Comparison of ENCODE assay signal across 8 cellular contexts in the genomic region with DNA sequence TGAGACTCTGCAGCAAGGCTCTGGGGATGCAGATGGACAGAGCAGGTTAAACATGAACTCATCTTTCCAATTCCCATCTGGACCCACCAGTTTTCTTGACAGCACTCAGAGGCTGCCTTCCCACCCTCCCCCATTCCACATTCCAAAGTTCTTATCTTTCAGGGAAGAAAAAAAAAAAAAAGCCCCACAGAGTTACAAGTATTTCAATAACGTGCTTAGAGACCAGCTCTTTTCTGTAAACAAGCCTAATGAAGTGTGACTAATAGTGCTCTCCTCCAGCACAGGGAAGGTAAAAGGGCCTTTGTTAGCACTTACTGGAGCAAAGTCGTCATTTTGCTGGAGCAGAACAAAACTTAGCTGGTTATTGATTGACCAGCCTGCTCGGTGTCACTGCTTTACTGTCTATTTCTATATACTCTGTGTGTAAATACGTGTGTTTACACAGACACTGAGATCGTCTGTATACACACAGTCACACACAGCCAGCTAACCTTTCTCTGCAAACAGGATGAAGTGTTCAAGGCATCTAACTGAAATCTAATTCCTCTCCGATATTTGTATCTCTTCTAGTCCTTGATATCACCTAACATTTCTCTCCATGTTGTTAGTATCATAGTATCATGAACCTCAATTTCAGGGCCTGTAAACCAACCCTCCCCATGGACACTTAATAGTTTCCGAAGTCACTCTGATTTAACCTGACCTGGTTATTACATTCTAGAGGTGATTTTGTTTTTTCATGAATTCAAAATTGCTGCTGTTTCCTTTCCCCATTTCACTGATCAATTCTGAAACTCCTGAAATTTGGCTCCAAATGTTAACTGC.
DNase-seq lines count a peak whose midpoint lies in the region; ATAC-seq, FAIRE-seq and TF ChIP-seq lines count a peak whose summit lies in the region.

No MANE protein-coding gene starts in this region.

- H3K9me3 Mint-ChIP-seq in WTC11 = no peaks in the 10 kb centered on the region
- H3K9me3 Mint-ChIP-seq in activated T-helper 17 cell treated with anti-CD3 and anti-CD28 coated beads, Interleukin-2, amount 50 U/mL, for 72 hours = no peaks in the 10 kb centered on the region

- H3K27ac ChIP-seq in small intestine (ENCODE audit: low read depth in 1 of 2, low read length in 1 of 2) = peak overlapping the region; percentile 57 to 77

- FAIRE-seq in small intestine (lab: Jason Lieb, UNC) = no peak

- no peaks in the 10 kb centered on the region for H3K36me3 ChIP-seq in small intestine (ENCODE audit: control insufficient read depth in 2 of 2, insufficient read depth in 2 of 2, low read length in 2 of 2)

- peaks cover 18 to 30% of the 10 kb centered on the region in 2 donors for H3K4me1 ChIP-seq in small intestine (ENCODE audit: control insufficient read depth in 2 of 2, insufficient read depth in 1 of 2, low read depth in 1 of 2, low read length in 1 of 2)

- H3K36me3 Mint-ChIP-seq in WTC11 = no peaks in the 10 kb centered on the region
- H3K36me3 Mint-ChIP-seq in activated T-helper 17 cell treated with anti-CD3 and anti-CD28 coated beads, Interleukin-2, amount 50 U/mL, for 72 hours (ENCODE audit: low read depth) = no peaks in the 10 kb centered on the region

- 5 to 44% (median 27%) methylated on average over 7 of the region's 7 CpGs for WGBS in small intestine, 3 donors

- peak overlapping the region; percentile 39 for H3K4me3 Mint-ChIP-seq in WTC11
- H3K4me3 Mint-ChIP-seq in activated T-helper 17 cell treated with anti-CD3 and anti-CD28 coated beads, Interleukin-2, amount 50 U/mL, for 72 hours = no peak overlapping the region

- POLR2A ChIA-PET in WTC11 (lab: Charles Lee) = interaction anchor here (0.6 to 1.2 kb wide), 8 partner anchors 31 to 317 kb away, joined by 3 to 6 read pairs (median 3); no protein-coding TSS in a partner anchor

- peaks cover 84% of the 10 kb centered on the region for H3K4me1 Mint-ChIP-seq in WTC11
- H3K4me1 Mint-ChIP-seq in activated T-helper 17 cell treated with anti-CD3 and anti-CD28 coated beads, Interleukin-2, amount 50 U/mL, for 72 hours = no peaks in the 10 kb centered on the region

- no peak overlapping the region for H3K4me3 ChIP-seq in small intestine (ENCODE audit: low read depth in 1 of 2, low read length in 2 of 2)

- no peaks in the 10 kb centered on the region for H3K9me3 ChIP-seq in small intestine (ENCODE audit: control insufficient read depth, low read depth)

- no peaks in the 10 kb centered on the region for H3K27me3 ChIP-seq in small intestine (ENCODE audit: control insufficient read depth in 2 of 2, insufficient read depth in 2 of 2, low read length in 2 of 2)

- H3K27me3 Mint-ChIP-seq in WTC11 (ENCODE audit: low read depth) = peaks cover 13% of the 10 kb centered on the region
- peaks cover 20% of the 10 kb centered on the region for H3K27me3 Mint-ChIP-seq in activated T-helper 17 cell treated with anti-CD3 and anti-CD28 coated beads, Interleukin-2, amount 50 U/mL, for 72 hours

- peak overlapping the region; percentile 75 for H3K27ac Mint-ChIP-seq in WTC11
- no peak overlapping the region for H3K27ac Mint-ChIP-seq in activated T-helper 17 cell treated with anti-CD3 and anti-CD28 coated beads, Interleukin-2, amount 50 U/mL, for 72 hours

- DNase-seq in Daoy (ENCODE audit: low read depth) (peak; percentile 87), NCI-H1436 treated with DMSO at 0.1 percent for 48 hours (lab: John Stamatoyannopoulos, UW) (peak; percentile 8), WTC11 (ENCODE audit: low spot score) (no peak), hepatic stellate cell (ENCODE audit: low spot score) (peak; percentile 32), small intestine (peak; percentile 74), GDM1 (lab: John Stamatoyannopoulos, UW) (no peak)

- peak; percentile 52 for ATAC-seq in WTC11
- no peak for ATAC-seq in HG03135 (IDR thresholded peaks at IDR 0.05; ENCODE audit: unreplicated experiment)
- ATAC-seq in activated T-helper 17 cell treated with anti-CD3 and anti-CD28 coated beads, Interleukin-2, amount 50 U/mL, for 72 hours (replicated peaks) = no peak

- CTCF ChIA-PET in WTC11 (lab: Charles Lee) = interaction anchor here (1.0 to 1.3 kb wide), 5 partner anchors 9 to 372 kb away, joined by 3 to 4 read pairs (median 3); no protein-coding TSS in a partner anchor

- no peak for TF ChIP-seq CTCF in WTC11 (IDR thresholded peaks at IDR 0.05)

TF ChIP-seq in WTC11, 78 proteins besides CTCF, POLR2A, EP300 and RAD21:
- TF ChIP-seq ZNF317 (CRISPR knock-in tag; IDR thresholded peaks at IDR 0.05; ENCODE audit: borderline replicate concordance, low read depth) (no peak), ETV6 (CRISPR knock-in tag; IDR thresholded peaks at IDR 0.05) (0 out of 2 replicates have a peak, but pooled peaks have one; percentile 32), SMAD3 (CRISPR knock-in tag; IDR thresholded peaks at IDR 0.05; ENCODE audit: borderline replicate concordance) (no peak), KAT7 (CRISPR knock-in tag; IDR thresholded peaks at IDR 0.05; ENCODE audit: borderline replicate concordance) (no peak), GABPB1 (CRISPR knock-in tag; IDR thresholded peaks at IDR 0.05) (peak; percentile 74), FOXK1 (CRISPR knock-in tag; IDR thresholded peaks at IDR 0.05) (0 out of 2 replicates have a peak, but pooled peaks have one; percentile 52)

Comparison
In these comparisons a context has a peak if more than half of its experiments do, and no peak if none do; other contexts are left out.
1. DNase-seq: peak in Daoy (single experiment), NCI-H1436 treated with DMSO at 0.1 percent for 48 hours (single experiment), hepatic stellate cell (single experiment) and small intestine (single experiment); none in WTC11 (single experiment) and GDM1 (single experiment).